ENCODE assay signal across 1 cellular context in genomic region chr17:16363749-16364536, GRCh38.
TF ChIP-seq lines count a peak whose summit lies in the region.

No MANE protein-coding gene starts in this region.

TF ChIP-seq in HEK293, 187 proteins besides CTCF, POLR2A, EP300 and RAD21 (continued from another document):
- no peak for TF ChIP-seq PRDM2 (tag by site-specific recombination; IDR thresholded peaks at IDR 0.05; ENCODE audit: borderline replicate concordance)
- TF ChIP-seq REPIN1 (tag by site-specific recombination; IDR thresholded peaks at IDR 0.05; ENCODE audit: low read depth): no peak
- no peak for TF ChIP-seq ZNF747 (tag by site-specific recombination; IDR thresholded peaks at IDR 0.05)
- TF ChIP-seq ZNF280D (tag by site-specific recombination; IDR thresholded peaks at IDR 0.05): no peak
- TF ChIP-seq ZNF629 (tag by site-specific recombination; IDR thresholded peaks at IDR 0.05): peak; percentile 53; the same call in 1 of the 2 replicates
- no peak for TF ChIP-seq ZBTB1 (tag by site-specific recombination; IDR thresholded peaks at IDR 0.05)
- TF ChIP-seq ZNF473 (tag by site-specific recombination; IDR thresholded peaks at IDR 0.05): no peak
- no peak for TF ChIP-seq ZNF510 (tag by site-specific recombination; IDR thresholded peaks at IDR 0.05; ENCODE audit: insufficient replicate concordance)
- TF ChIP-seq ZNF19 (tag by site-specific recombination; IDR thresholded peaks at IDR 0.05; ENCODE audit: low read depth): no peak
- no peak for TF ChIP-seq ZNF624 (tag by site-specific recombination; IDR thresholded peaks at IDR 0.05)
- no peak for TF ChIP-seq ZNF221 (tag by site-specific recombination; IDR thresholded peaks at IDR 0.05; ENCODE audit: borderline replicate concordance)
- TF ChIP-seq RBAK (tag by site-specific recombination; IDR thresholded peaks at IDR 0.05): no peak
- no peak for TF ChIP-seq ZNF670 (tag by site-specific recombination; IDR thresholded peaks at IDR 0.05; ENCODE audit: low read depth)
- no peak for TF ChIP-seq ZNF792 (tag by site-specific recombination; IDR thresholded peaks at IDR 0.05)
- TF ChIP-seq ZBTB21 (tag by site-specific recombination; IDR thresholded peaks at IDR 0.05): no peak
- no peak for TF ChIP-seq ZNF600 (tag by site-specific recombination; IDR thresholded peaks at IDR 0.05)
- no peak for TF ChIP-seq ZNF704 (tag by site-specific recombination; IDR thresholded peaks at IDR 0.05)
- TF ChIP-seq ZNF621 (tag by site-specific recombination; IDR thresholded peaks at IDR 0.05): no peak
- TF ChIP-seq ZNF335 (tag by site-specific recombination; conservative IDR thresholded peaks at IDR 0.05): 0 out of 2 replicates have a peak, but pooled peaks have one; percentile 12
- TF ChIP-seq WT1 (tag by site-specific recombination; IDR thresholded peaks at IDR 0.05): no peak
- no peak for TF ChIP-seq ZNF785 (tag by site-specific recombination; IDR thresholded peaks at IDR 0.05)
- no peak for TF ChIP-seq ZNF596 (tag by site-specific recombination; IDR thresholded peaks at IDR 0.05)
- peak; percentile 70; the same call in 1 of the 2 replicates for TF ChIP-seq ZNF2 (tag by site-specific recombination; IDR thresholded peaks at IDR 0.05)
- no peak for TF ChIP-seq ZSCAN16 (tag by site-specific recombination; IDR thresholded peaks at IDR 0.05)
